ENCODE assay signal across 8 cellular contexts in genomic region chr4:20700007-20700761, GRCh38. TPM values are rescaled to one million over a fixed set of nuclear protein-coding genes. Genes with fewer than 3 reads are reported as not detected.
DNase-seq lines count a peak whose midpoint lies in the region; ATAC-seq, FAIRE-seq and TF ChIP-seq lines count a peak whose summit lies in the region.

PACRGL (plus strand) TSS chr4:20700458; CDS start chr4:20704482, 4,024 bp downstream.

- peak within 1 kb of the TSS; percentile 98 for H2AFZ ChIP-seq in Loucy (ENCODE audit: low read length)

- TF ChIP-seq CTCF in Loucy (conservative IDR thresholded peaks at IDR 0.05; ENCODE audit: low read length): no peak
- TF ChIP-seq CTCF in natural killer cell (IDR thresholded peaks at IDR 0.05): no peak

- H3K4me3 ChIP-seq in Loucy (ENCODE audit: low read length, poor library complexity, severe bottlenecking): peak within 1 kb of the TSS; percentile 91

- peaks cover 4% of the 10 kb centered on the region for H4K20me1 ChIP-seq in Loucy (ENCODE audit: insufficient read depth, low read length, poor library complexity, severe bottlenecking)

- peaks cover 20% of the 10 kb centered on the region for H3K79me2 ChIP-seq in Loucy (ENCODE audit: insufficient read depth, low read length)

- peak within 1 kb of the TSS; percentile 72 for H3K4me2 ChIP-seq in Loucy (ENCODE audit: low read depth, low read length, poor library complexity, severe bottlenecking)

- H3K9me3 ChIP-seq in Loucy (ENCODE audit: insufficient read depth, low read depth, low read length): no peaks in the 10 kb centered on the region

- H3K27me3 ChIP-seq in Loucy (ENCODE audit: insufficient read depth, low read length, poor library complexity, severe bottlenecking): no peaks in the 10 kb centered on the region

- H3K36me3 Mint-ChIP-seq in natural killer cell: no peaks in the 10 kb centered on the region

- intact Hi-C loops in natural killer cell (cut with micrococcal nuclease): no loop called here

- no peaks in the 10 kb centered on the region for H3K9me2 ChIP-seq in Loucy (replicated peaks; ENCODE audit: low read depth, low read length)

- DNase-seq in EL (peak; percentile 95), H54 (ENCODE audit: insufficient read length, low spot score) (peak; percentile 64), fibroblast of peridontal ligament (ENCODE audit: extremely low read depth) (peak; percentile 91), natural killer cell (peak; percentile 87)
- DNase-seq in activated T-helper 9 cell treated with anti-CD3 and anti-CD28 coated beads, Interleukin-2, amount 50 U/mL, for 16 hours (ENCODE audit: low read depth): peak; percentile 89
- DNase-seq in stimulated activated naive CD4-positive, alpha-beta T cell treated with Interleukin-2 at 50 U/mL for 16 hours (lab: John Stamatoyannopoulos, UW): peak; percentile 93

- FAIRE-seq in H54 (lab: Jason Lieb, UNC): no peak

- no peaks in the 10 kb centered on the region; the same call in 1 of the 2 replicates for H3K36me3 ChIP-seq in Loucy (ENCODE audit: insufficient read depth, low read length)

- peaks cover 17% of the 10 kb centered on the region for H3K4me1 ChIP-seq in Loucy (ENCODE audit: insufficient read depth, low read length, poor library complexity, severe bottlenecking)

- TF ChIP-seq POLR2A in H54 (IDR thresholded peaks at IDR 0.05; ENCODE audit: low read depth, low read length) (peak; percentile 62), Raji (IDR thresholded peaks at IDR 0.05; ENCODE audit: insufficient read depth, low read depth, low read length) (peak; percentile 86)

- peaks cover 0 to 5% of the 10 kb centered on the region in 2 donors for H3K27me3 Mint-ChIP-seq in natural killer cell (ENCODE audit: low read depth in 2 of 2)

- H3K4me1 Mint-ChIP-seq in natural killer cell: peaks cover 26 to 45% of the 10 kb centered on the region in 2 donors

- peak within 1 kb of the TSS; percentile 90 to 97 for H3K27ac Mint-ChIP-seq in natural killer cell

- peak within 1 kb of the TSS; percentile 71 for H3K9ac ChIP-seq in Loucy (ENCODE audit: low read depth, low read length, poor library complexity, severe bottlenecking)

- peak; percentile 94 to 99 (median 98) for ATAC-seq in natural killer cell

- H3K4me3 Mint-ChIP-seq in natural killer cell: peak within 1 kb of the TSS; percentile 96

- no peaks in the 10 kb centered on the region for H3F3A ChIP-seq in Loucy (ENCODE audit: low read depth)

- H3K9me3 Mint-ChIP-seq in natural killer cell: no peaks in the 10 kb centered on the region

RNA-seq across cellular contexts. Expression of gene PACRGL, which starts in this region (rescaled TPM):
- 10 to 100 TPM in 2 of 3 donors, 1 to 10 TPM in 1; 9.0 to 14.7 (median 12.9) TPM for total RNA-seq in natural killer cell

Comparison
In these comparisons a context has a peak if more than half of its experiments do, and no peak if none do; other contexts are left out.
1. Peak in every context shown above with its lines: DNase-seq, ATAC-seq and H3K4me3 ChIP-seq.